In genomic region chr7:101841328-101841727, GRCh38 we compare ENCODE assay signal across 26 cellular contexts.
"Had no signal": no experiment of that assay in that cellular context is flagged by ENCODE, and none has a peak within 500 bp of the region (broad histone marks: within the 10 kb centered on the region; RNA-seq: fewer than 3 reads in every experiment).

No MANE protein-coding gene starts in this region.

- H3K27me3 ChIP-seq: ascending aorta, cardiac muscle cell, Peyer's patch had no signal

- H3K36me3 ChIP-seq: ascending aorta, cardiac muscle cell, Peyer's patch, WERI-Rb-1 had no signal

- H3K4me2 ChIP-seq: KMS-11 had no signal

- H3K9ac ChIP-seq: KMS-11 had no signal

- ATAC-seq: activated CD8-positive, alpha-beta T cell treated with anti-CD3 and anti-CD28 coated beads for 36 hours; PC-3 had no signal

- DNase-seq: activated CD4-positive, alpha-beta T cell treated with anti-CD3 and anti-CD28 coated beads, Interleukin-2, amount 10 ng/mL, durations not matched to agents 24 days and 14 days; activated CD4-positive, alpha-beta T cell treated with anti-CD3 and anti-CD28 coated beads, Interleukin-2, amount 50 U/mL, for 4 hours; activated CD8-positive, alpha-beta T cell treated with anti-CD3 and anti-CD28 coated beads for 36 hours; activated gamma-delta T cell; activated naive CD4-positive, alpha-beta T cell treated with Interleukin-2 at 50 U/mL for 16 hours; activated naive CD8-positive, alpha-beta T cell treated with anti-CD3 and anti-CD28 coated beads, Interleukin-2, amount 10 ng/mL, durations not matched to agents 7 days and 5 days; activated T-cell treated with anti-CD3 and anti-CD28 coated beads, Interleukin-2, amount 50 U/mL, for 24 hours; amygdala; MM.1S; MV-4-11; NCI-H1092; NCI-H1436 treated with DMSO at 0.1 percent for 48 hours; NCI-H1694 treated with DMSO at 0.1 percent for 48 hours; NCI-H2029; NCI-H345; NCI-H524 treated with DMSO at 0.1 percent for 48 hours; NK-92 treated with Interleukin-12 subunit alpha and Interleukin-12 subunit beta, amount 100 ng/mL, for 24 hours; PC-3; Right ventricle myocardium superior; RPMI8226; T1000; WERI-Rb-1 had no signal

- H3K9me3 ChIP-seq: ascending aorta had no signal

- H3K4me3 ChIP-seq: ascending aorta, cardiac muscle cell, Peyer's patch had no signal

- H3K27ac ChIP-seq: ascending aorta, cardiac muscle cell, KMS-11, Peyer's patch, WERI-Rb-1 had no signal

- H3K4me1 ChIP-seq: ascending aorta, Peyer's patch had no signal
